In the genomic region with DNA sequence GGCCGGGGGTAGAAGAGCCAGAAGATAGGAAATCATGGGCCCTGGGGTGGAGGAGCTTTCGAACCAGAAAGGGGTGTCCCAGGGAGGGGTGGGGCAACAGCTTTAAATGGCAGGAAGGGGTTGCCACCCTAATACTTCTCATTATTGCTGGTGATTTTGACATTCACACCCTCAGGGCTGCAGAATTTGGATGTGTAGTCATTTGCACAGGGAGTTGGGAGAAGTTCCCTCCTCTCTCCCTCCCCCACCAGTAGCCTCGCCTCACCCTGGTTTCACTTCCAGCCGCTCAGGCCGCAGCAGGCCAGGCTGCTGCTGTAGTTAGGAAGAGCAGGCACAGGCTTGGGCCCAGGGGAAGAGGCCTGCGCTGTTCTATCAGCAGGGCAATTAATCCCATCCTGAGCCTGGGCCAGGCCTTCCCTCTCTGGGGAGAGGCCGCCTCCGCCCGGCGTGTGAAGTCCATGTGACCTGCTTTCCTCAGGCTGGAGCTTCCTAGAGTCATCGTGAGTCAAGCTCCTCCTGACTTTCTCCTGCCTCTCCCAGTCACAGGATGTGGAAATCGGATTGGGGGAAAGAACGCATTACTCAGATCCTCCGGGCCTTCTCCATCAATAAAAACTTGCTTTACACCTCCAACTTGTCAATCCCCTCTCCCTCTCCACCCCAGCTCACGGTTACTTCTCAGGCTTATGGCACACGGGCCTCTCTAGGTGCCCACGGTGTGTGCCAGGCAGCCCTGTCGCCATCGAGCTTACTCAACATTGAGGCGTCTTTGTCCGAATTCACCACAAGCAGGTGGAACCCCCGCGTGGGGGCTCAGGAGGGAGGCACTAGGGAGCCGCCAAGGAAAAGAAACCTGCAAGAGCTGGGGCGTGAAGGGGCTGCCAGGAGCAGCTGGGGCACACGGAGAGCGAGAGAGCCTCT, we compare ENCODE assay signal across 9 cellular contexts. TPM values are rescaled to one million over a fixed set of nuclear protein-coding genes. Genes with fewer than 3 reads are reported as not detected.
A peak's percentile ranks its signal among the peaks of the same experiment; 100 is the strongest.
DNase-seq lines count a peak whose midpoint lies in the region; ATAC-seq lines count a peak whose summit lies in the region.
"Had no signal": no experiment of that assay in that cellular context is flagged by ENCODE, and none has a peak within 500 bp of the region (broad histone marks: within the 10 kb centered on the region; RNA-seq: fewer than 3 reads in every experiment).

No MANE protein-coding gene starts in this region.

- H3K4me3 ChIP-seq in naive thymus-derived CD4-positive, alpha-beta T cell (ENCODE audit: low read length) = no peak overlapping the region

- intact Hi-C loops in naive thymus-derived CD4-positive, alpha-beta T cell (cut with micrococcal nuclease) = no loop called here
- intact Hi-C loops in activated naive CD4-positive, alpha-beta T cell treated with anti-CD3 and anti-CD28 coated beads for 36 hours (cut with micrococcal nuclease) = no loop called here
- intact Hi-C loops in activated T-helper 1 cell treated with anti-CD3 and anti-CD28 coated beads, Interleukin-12 subunit alpha, Interleukin-12 subunit beta, Interleukin-2, Interleukin-4 antibody, amounts not matched to agents 30 ng/mL and 10 ng/mL and 1 ng/mL, durations not matched to agents 14 hours and 24 hours and 36 hours (cut with micrococcal nuclease) = no loop called here

- H3K9me3 ChIP-seq in naive thymus-derived CD4-positive, alpha-beta T cell (ENCODE audit: control insufficient read depth in 2 of 3, low read length in 3 of 3) = no peaks in the 10 kb centered on the region

- H3K36me3 ChIP-seq in naive thymus-derived CD4-positive, alpha-beta T cell (ENCODE audit: control insufficient read depth in 2 of 3, insufficient read depth in 3 of 3, low read length in 3 of 3) = no peaks in the 10 kb centered on the region

- DNase-seq in GM04504 (ENCODE audit: low read depth) (peak; percentile 99), fibroblast of gingiva (ENCODE audit: low read depth) (peak; percentile 98)
- DNase-seq in naive thymus-derived CD4-positive, alpha-beta T cell = no peak
- DNase-seq in activated naive CD4-positive, alpha-beta T cell treated with anti-CD3 and anti-CD28 coated beads, Interleukin-2, amount 10 ng/mL, durations not matched to agents 7 days and 5 days = no peak
- no peak for DNase-seq in activated naive CD4-positive, alpha-beta T cell treated with anti-CD3 and anti-CD28 coated beads for 36 hours
- DNase-seq in activated T-helper 1 cell treated with anti-CD3 and anti-CD28 coated beads, Interleukin-12 subunit alpha, Interleukin-12 subunit beta, Interleukin-2, Interleukin-4 antibody, amounts not matched to agents 30 ng/mL and 10 ng/mL and 1 ng/mL, durations not matched to agents 14 hours and 24 hours and 36 hours (ENCODE audit: low spot score) = no peak

- no peaks in the 10 kb centered on the region for H3K27me3 ChIP-seq in naive thymus-derived CD4-positive, alpha-beta T cell (ENCODE audit: control insufficient read depth in 2 of 2, insufficient read depth in 2 of 2, low read length in 2 of 2)

- POLR2A ChIA-PET in naive thymus-derived CD4-positive, alpha-beta T cell (lab: Charles Lee) = no interaction called here

- ATAC-seq in naive thymus-derived CD4-positive, alpha-beta T cell = peak; percentile 77
- no peak for ATAC-seq in HG03571 (IDR thresholded peaks at IDR 0.05; ENCODE audit: unreplicated experiment)

- CTCF ChIA-PET in naive thymus-derived CD4-positive, alpha-beta T cell (lab: Charles Lee) = no interaction called here
- CTCF ChIA-PET in activated naive CD4-positive, alpha-beta T cell treated with anti-CD3 and anti-CD28 coated beads, Interleukin-2, amount 10 ng/mL, durations not matched to agents 7 days and 5 days (lab: Charles Lee) = interaction anchor here (0.9 kb wide), 1 partner anchor 10 kb away, joined by 3 read pairs; no protein-coding TSS in a partner anchor
- CTCF ChIA-PET in activated naive CD4-positive, alpha-beta T cell treated with anti-CD3 and anti-CD28 coated beads for 36 hours (lab: Charles Lee) = interaction anchor here (1.2 kb wide), 1 partner anchor 225 kb away, joined by 3 read pairs; no protein-coding TSS in a partner anchor

- no peak overlapping the region for H3K4me3 Mint-ChIP-seq in naive thymus-derived CD4-positive, alpha-beta T cell
- no peak overlapping the region for H3K4me3 Mint-ChIP-seq in activated naive CD4-positive, alpha-beta T cell treated with anti-CD3 and anti-CD28 coated beads, Interleukin-2, amount 10 ng/mL, durations not matched to agents 7 days and 5 days
- H3K4me3 Mint-ChIP-seq in activated naive CD4-positive, alpha-beta T cell treated with anti-CD3 and anti-CD28 coated beads for 36 hours = no peak overlapping the region
- H3K4me3 Mint-ChIP-seq in activated T-helper 1 cell treated with anti-CD3 and anti-CD28 coated beads, Interleukin-12 subunit alpha, Interleukin-12 subunit beta, Interleukin-2, Interleukin-4 antibody, amounts not matched to agents 30 ng/mL and 10 ng/mL and 1 ng/mL, durations not matched to agents 14 hours and 24 hours and 36 hours = no peak overlapping the region
- H3K4me3 Mint-ChIP-seq: IgD-negative memory B cell had no signal

- H3K27me3 Mint-ChIP-seq in naive thymus-derived CD4-positive, alpha-beta T cell = peaks cover 0 to 4% (median 0%) of the 10 kb centered on the region in 5 donors
- no peaks in the 10 kb centered on the region for H3K27me3 Mint-ChIP-seq in activated naive CD4-positive, alpha-beta T cell treated with anti-CD3 and anti-CD28 coated beads, Interleukin-2, amount 10 ng/mL, durations not matched to agents 7 days and 5 days
- peaks cover 2% of the 10 kb centered on the region for H3K27me3 Mint-ChIP-seq in activated naive CD4-positive, alpha-beta T cell treated with anti-CD3 and anti-CD28 coated beads for 36 hours (ENCODE audit: low read depth)
- H3K27me3 Mint-ChIP-seq in activated T-helper 1 cell treated with anti-CD3 and anti-CD28 coated beads, Interleukin-12 subunit alpha, Interleukin-12 subunit beta, Interleukin-2, Interleukin-4 antibody, amounts not matched to agents 30 ng/mL and 10 ng/mL and 1 ng/mL, durations not matched to agents 14 hours and 24 hours and 36 hours (ENCODE audit: insufficient read depth) = peaks cover 5% of the 10 kb centered on the region

- peaks cover 0 to 21% (median 9%) of the 10 kb centered on the region in 7 donors for H3K4me1 Mint-ChIP-seq in naive thymus-derived CD4-positive, alpha-beta T cell
- no peaks in the 10 kb centered on the region for H3K4me1 Mint-ChIP-seq in activated naive CD4-positive, alpha-beta T cell treated with anti-CD3 and anti-CD28 coated beads, Interleukin-2, amount 10 ng/mL, durations not matched to agents 7 days and 5 days
- peaks cover 26% of the 10 kb centered on the region for H3K4me1 Mint-ChIP-seq in activated naive CD4-positive, alpha-beta T cell treated with anti-CD3 and anti-CD28 coated beads for 36 hours (ENCODE audit: low read depth)
- H3K4me1 Mint-ChIP-seq in activated T-helper 1 cell treated with anti-CD3 and anti-CD28 coated beads, Interleukin-12 subunit alpha, Interleukin-12 subunit beta, Interleukin-2, Interleukin-4 antibody, amounts not matched to agents 30 ng/mL and 10 ng/mL and 1 ng/mL, durations not matched to agents 14 hours and 24 hours and 36 hours (ENCODE audit: low read depth) = peaks cover 9% of the 10 kb centered on the region

- no peaks in the 10 kb centered on the region for H3K36me3 Mint-ChIP-seq in naive thymus-derived CD4-positive, alpha-beta T cell
- H3K36me3 Mint-ChIP-seq in activated naive CD4-positive, alpha-beta T cell treated with anti-CD3 and anti-CD28 coated beads, Interleukin-2, amount 10 ng/mL, durations not matched to agents 7 days and 5 days = no peaks in the 10 kb centered on the region
- H3K36me3 Mint-ChIP-seq in activated naive CD4-positive, alpha-beta T cell treated with anti-CD3 and anti-CD28 coated beads for 36 hours (ENCODE audit: low read depth) = no peaks in the 10 kb centered on the region
- H3K36me3 Mint-ChIP-seq in activated T-helper 1 cell treated with anti-CD3 and anti-CD28 coated beads, Interleukin-12 subunit alpha, Interleukin-12 subunit beta, Interleukin-2, Interleukin-4 antibody, amounts not matched to agents 30 ng/mL and 10 ng/mL and 1 ng/mL, durations not matched to agents 14 hours and 24 hours and 36 hours (ENCODE audit: low read depth) = no peaks in the 10 kb centered on the region
- H3K36me3 Mint-ChIP-seq: IgD-negative memory B cell had no signal

- H3K4me1 ChIP-seq in naive thymus-derived CD4-positive, alpha-beta T cell (ENCODE audit: control insufficient read depth in 2 of 2, insufficient read depth in 2 of 2, low read length in 2 of 2) = no peaks in the 10 kb centered on the region

- peaks cover 0 to 2% (median 0%) of the 10 kb centered on the region in 11 donors for H3K9me3 Mint-ChIP-seq in naive thymus-derived CD4-positive, alpha-beta T cell
- H3K9me3 Mint-ChIP-seq in activated naive CD4-positive, alpha-beta T cell treated with anti-CD3 and anti-CD28 coated beads, Interleukin-2, amount 10 ng/mL, durations not matched to agents 7 days and 5 days = no peaks in the 10 kb centered on the region
- H3K9me3 Mint-ChIP-seq in activated naive CD4-positive, alpha-beta T cell treated with anti-CD3 and anti-CD28 coated beads for 36 hours = no peaks in the 10 kb centered on the region
- no peaks in the 10 kb centered on the region for H3K9me3 Mint-ChIP-seq in activated T-helper 1 cell treated with anti-CD3 and anti-CD28 coated beads, Interleukin-12 subunit alpha, Interleukin-12 subunit beta, Interleukin-2, Interleukin-4 antibody, amounts not matched to agents 30 ng/mL and 10 ng/mL and 1 ng/mL, durations not matched to agents 14 hours and 24 hours and 36 hours

- H3K27ac Mint-ChIP-seq in naive thymus-derived CD4-positive, alpha-beta T cell = no peak overlapping the region
- H3K27ac Mint-ChIP-seq in activated naive CD4-positive, alpha-beta T cell treated with anti-CD3 and anti-CD28 coated beads, Interleukin-2, amount 10 ng/mL, durations not matched to agents 7 days and 5 days = no peak overlapping the region
- H3K27ac Mint-ChIP-seq in activated naive CD4-positive, alpha-beta T cell treated with anti-CD3 and anti-CD28 coated beads for 36 hours = no peak overlapping the region
- H3K27ac Mint-ChIP-seq in activated T-helper 1 cell treated with anti-CD3 and anti-CD28 coated beads, Interleukin-12 subunit alpha, Interleukin-12 subunit beta, Interleukin-2, Interleukin-4 antibody, amounts not matched to agents 30 ng/mL and 10 ng/mL and 1 ng/mL, durations not matched to agents 14 hours and 24 hours and 36 hours = no peak overlapping the region

- no peak overlapping the region for H3K27ac ChIP-seq in naive thymus-derived CD4-positive, alpha-beta T cell (ENCODE audit: low read depth, low read length)

RNA-seq across cellular contexts. Expression of a gene that starts 7.8 kb away (rescaled TPM):
- polyA plus RNA-seq in PFSK-1 (2012; ENCODE audit: insufficient read length, low read depth) = not detected
- total RNA-seq in naive thymus-derived CD4-positive, alpha-beta T cell = 10 to 100 TPM in 4 of 5 experiments, 1 to 10 TPM in 1; 3.1 to 82.7 (median 27.2) TPM
- 100 to 1,000 TPM in 1 of 2 donors, 10 to 100 TPM in 1; 64.6 to 109 TPM for polyA plus RNA-seq in naive thymus-derived CD4-positive, alpha-beta T cell
- 10 to 100 TPM; 49.4 to 52.1 TPM for total RNA-seq in activated naive CD4-positive, alpha-beta T cell treated with anti-CD3 and anti-CD28 coated beads for 36 hours
- total RNA-seq in activated T-helper 1 cell treated with anti-CD3 and anti-CD28 coated beads, Interleukin-12 subunit alpha, Interleukin-12 subunit beta, Interleukin-2, Interleukin-4 antibody, amounts not matched to agents 30 ng/mL and 10 ng/mL and 1 ng/mL, durations not matched to agents 14 hours and 24 hours and 36 hours = 10.6 and 13.4 TPM in 2 replicates

Comparison
In these comparisons a context has a peak if more than half of its experiments do, and no peak if none do; other contexts are left out.
1. DNase-seq: peak in GM04504 (single experiment) and fibroblast of gingiva (single experiment); none in naive thymus-derived CD4-positive, alpha-beta T cell (0 of 9), activated naive CD4-positive, alpha-beta T cell treated with anti-CD3 and anti-CD28 coated beads, Interleukin-2, amount 10 ng/mL, durations not matched to agents 7 days and 5 days (single experiment), activated naive CD4-positive, alpha-beta T cell treated with anti-CD3 and anti-CD28 coated beads for 36 hours (single experiment) and activated T-helper 1 cell treated with anti-CD3 and anti-CD28 coated beads, Interleukin-12 subunit alpha, Interleukin-12 subunit beta, Interleukin-2, Interleukin-4 antibody, amounts not matched to agents 30 ng/mL and 10 ng/mL and 1 ng/mL, durations not matched to agents 14 hours and 24 hours and 36 hours (single experiment).